In the genomic region with DNA sequence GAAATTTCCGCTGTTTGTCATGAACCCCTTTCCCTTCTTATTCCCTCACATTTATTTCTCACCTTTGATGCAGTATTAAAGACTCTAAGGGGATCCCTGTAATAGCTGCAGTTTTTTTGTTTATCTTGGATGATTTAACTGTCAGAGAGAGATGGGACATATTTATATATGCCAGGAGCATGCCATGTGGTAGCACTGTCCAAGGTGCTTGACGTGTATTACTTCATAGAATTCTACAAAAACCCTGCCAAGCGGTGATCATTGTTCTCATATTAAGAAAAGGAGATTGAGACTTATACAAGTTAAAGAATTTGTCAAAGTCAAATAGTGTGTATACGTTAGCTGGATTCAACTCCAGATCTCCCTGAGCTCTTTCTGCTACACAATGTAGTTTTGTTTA, we compare ENCODE assay signal across 33 cellular contexts.
"Had no signal": no experiment of that assay in that cellular context is flagged by ENCODE, and none has a peak within 500 bp of the region (broad histone marks: within the 10 kb centered on the region; RNA-seq: fewer than 3 reads in every experiment).

No MANE protein-coding gene starts in this region.

- H3K9me3 ChIP-seq: ascending aorta, breast epithelium, colonic mucosa, esophagus squamous epithelium, gastroesophageal sphincter, heart right ventricle had no signal

- H3K27ac Mint-ChIP-seq: activated B cell treated with CpG ODN at 0.5 μM for 24 hours; activated CD8-positive, alpha-beta T cell treated with anti-CD3 and anti-CD28 coated beads for 36 hours; activated naive CD4-positive, alpha-beta T cell treated with anti-CD3 and anti-CD28 coated beads, Interleukin-2, amount 10 ng/mL, durations not matched to agents 7 days and 5 days; activated naive CD4-positive, alpha-beta T cell treated with anti-CD3 and anti-CD28 coated beads, Interleukin-2, amount 50 U/mL, for 72 hours; activated naive CD8-positive, alpha-beta T cell treated with anti-CD3 and anti-CD28 coated beads, Interleukin-2, amount 10 ng/mL, durations not matched to agents 7 days and 5 days; activated T-helper 1 cell treated with anti-CD3 and anti-CD28 coated beads, Interleukin-12 subunit alpha, Interleukin-12 subunit beta, Interleukin-2, Interleukin-4 antibody, amounts not matched to agents 30 ng/mL and 10 ng/mL and 1 ng/mL, durations not matched to agents 14 hours and 24 hours and 36 hours; brain; T-helper 2 cell treated with Interferon-gamma antibody and Interleukin-4, amounts not matched to agents 5 μg/mL and 100 μg/mL, for 36 hours had no signal

- H3K4me1 ChIP-seq: ascending aorta, breast epithelium, colonic mucosa, gastroesophageal sphincter had no signal

- H3K27ac ChIP-seq: ascending aorta, breast epithelium, cardiac muscle cell, colonic mucosa, epithelial cell of prostate, esophagus squamous epithelium, gastroesophageal sphincter, heart right ventricle, WERI-Rb-1 had no signal

- H3K36me3 Mint-ChIP-seq: activated naive CD4-positive, alpha-beta T cell treated with anti-CD3 and anti-CD28 coated beads, Interleukin-2, amount 10 ng/mL, durations not matched to agents 7 days and 5 days; activated naive CD4-positive, alpha-beta T cell treated with anti-CD3 and anti-CD28 coated beads, Interleukin-2, amount 50 U/mL, for 72 hours; brain had no signal

- ATAC-seq: activated CD4-positive, CD25-positive, alpha-beta regulatory T cell treated with anti-CD3 and anti-CD28 coated beads, Interleukin-2, amount 50 U/mL, for 24 hours; activated CD8-positive, alpha-beta T cell treated with anti-CD3 and anti-CD28 coated beads for 36 hours; activated naive CD4-positive, alpha-beta T cell treated with anti-CD3 and anti-CD28 coated beads, Interleukin-2, amount 50 U/mL, for 72 hours; gastroesophageal sphincter; heart right ventricle had no signal

- DNase-seq: activated B cell treated with CpG ODN at 0.5 μM for 24 hours; activated CD4-positive, alpha-beta T cell treated with anti-CD3 and anti-CD28 coated beads for 48 hours; activated CD4-positive, alpha-beta T cell treated with anti-CD3 and anti-CD28 coated beads, Interleukin-2, amount 50 U/mL, for 1 hour; activated CD4-positive, alpha-beta T cell treated with anti-CD3 and anti-CD28 coated beads, Interleukin-2, amount 50 U/mL, for 48 hours; activated CD8-positive, alpha-beta memory T cell treated with anti-CD3 and anti-CD28 coated beads for 24 hours; activated CD8-positive, alpha-beta T cell treated with anti-CD3 and anti-CD28 coated beads for 36 hours; activated gamma-delta T cell; activated naive CD4-positive, alpha-beta T cell; activated naive CD4-positive, alpha-beta T cell treated with anti-CD3 and anti-CD28 coated beads, Interleukin-2, amount 10 ng/mL, durations not matched to agents 7 days and 5 days; activated naive CD8-positive, alpha-beta T cell treated with anti-CD3 and anti-CD28 coated beads, Interleukin-2, amount 10 ng/mL, durations not matched to agents 7 days and 5 days; activated T-cell treated with anti-CD3 and anti-CD28 coated beads, Interleukin-2, amount 50 U/mL, for 48 hours; central memory CD4-positive, alpha-beta T cell; cerebellar nuclear complex; colonic mucosa; effector CD8-positive, alpha-beta T cell; esophagus squamous epithelium; foreskin melanocyte; heart right ventricle; hippocampal formation; T1000; WERI-Rb-1 had no signal

- H3K4me3 Mint-ChIP-seq: activated B cell treated with CpG ODN at 0.5 μM for 24 hours; activated CD8-positive, alpha-beta T cell treated with anti-CD3 and anti-CD28 coated beads for 36 hours; activated naive CD4-positive, alpha-beta T cell treated with anti-CD3 and anti-CD28 coated beads, Interleukin-2, amount 10 ng/mL, durations not matched to agents 7 days and 5 days; activated naive CD8-positive, alpha-beta T cell treated with anti-CD3 and anti-CD28 coated beads, Interleukin-2, amount 10 ng/mL, durations not matched to agents 7 days and 5 days; activated T-helper 1 cell treated with anti-CD3 and anti-CD28 coated beads, Interleukin-12 subunit alpha, Interleukin-12 subunit beta, Interleukin-2, Interleukin-4 antibody, amounts not matched to agents 30 ng/mL and 10 ng/mL and 1 ng/mL, durations not matched to agents 14 hours and 24 hours and 36 hours; brain; T-helper 2 cell treated with Interferon-gamma antibody and Interleukin-4, amounts not matched to agents 5 μg/mL and 100 μg/mL, for 36 hours had no signal

- FAIRE-seq: endometrium, endothelial cell of umbilical vein had no signal

- H3K27me3 ChIP-seq: ascending aorta, breast epithelium, cardiac muscle cell, colonic mucosa, esophagus squamous epithelium, gastroesophageal sphincter, heart right ventricle had no signal

- H3K9me3 Mint-ChIP-seq: activated B cell treated with CpG ODN at 0.5 μM for 24 hours; activated naive CD4-positive, alpha-beta T cell treated with anti-CD3 and anti-CD28 coated beads, Interleukin-2, amount 10 ng/mL, durations not matched to agents 7 days and 5 days; T-helper 2 cell treated with Interferon-gamma antibody and Interleukin-4, amounts not matched to agents 5 μg/mL and 100 μg/mL, for 36 hours had no signal

- H3K36me3 ChIP-seq: ascending aorta, breast epithelium, cardiac muscle cell, colonic mucosa, esophagus squamous epithelium, gastroesophageal sphincter, heart right ventricle, WERI-Rb-1 had no signal

- H3K27me3 Mint-ChIP-seq: activated B cell treated with CpG ODN at 0.5 μM for 24 hours; activated CD8-positive, alpha-beta T cell treated with anti-CD3 and anti-CD28 coated beads for 36 hours; activated naive CD8-positive, alpha-beta T cell treated with anti-CD3 and anti-CD28 coated beads, Interleukin-2, amount 10 ng/mL, durations not matched to agents 7 days and 5 days; brain had no signal

- H3K4me3 ChIP-seq: ascending aorta, breast epithelium, cardiac muscle cell, colonic mucosa, esophagus squamous epithelium, gastroesophageal sphincter, heart right ventricle had no signal
